Comparison of ENCODE assay signal across 13 cellular contexts in genomic region chr1:116919802-116920201, GRCh38. TPM values are rescaled to one million over a fixed set of nuclear protein-coding genes. Genes with fewer than 3 reads are reported as not detected.
DNase-seq lines count a peak whose midpoint lies in the region; ATAC-seq and TF ChIP-seq lines count a peak whose summit lies in the region.
"Had no signal": no experiment of that assay in that cellular context is flagged by ENCODE, and none has a peak within 500 bp of the region (broad histone marks: within the 10 kb centered on the region; RNA-seq: fewer than 3 reads in every experiment).

No MANE protein-coding gene starts in this region.

- H3K27ac Mint-ChIP-seq in activated CD4-positive, alpha-beta T cell treated with anti-CD3 and anti-CD28 coated beads for 36 hours = no peak overlapping the region
- H3K27ac Mint-ChIP-seq in activated CD4-positive, alpha-beta T cell treated with anti-CD3 and anti-CD28 coated beads, Interleukin-2, amount 10 ng/mL, durations not matched to agents 7 days and 5 days = no peak overlapping the region

- no peak overlapping the region for H3K4me3 Mint-ChIP-seq in activated CD4-positive, alpha-beta T cell treated with anti-CD3 and anti-CD28 coated beads for 36 hours
- no peak overlapping the region for H3K4me3 Mint-ChIP-seq in activated CD4-positive, alpha-beta T cell treated with anti-CD3 and anti-CD28 coated beads, Interleukin-2, amount 10 ng/mL, durations not matched to agents 7 days and 5 days

- no peaks in the 10 kb centered on the region for H3K9me3 Mint-ChIP-seq in activated CD4-positive, alpha-beta T cell treated with anti-CD3 and anti-CD28 coated beads for 36 hours (ENCODE audit: low read depth)
- H3K9me3 Mint-ChIP-seq in activated CD4-positive, alpha-beta T cell treated with anti-CD3 and anti-CD28 coated beads, Interleukin-2, amount 10 ng/mL, durations not matched to agents 7 days and 5 days = no peaks in the 10 kb centered on the region

- H3K4me1 Mint-ChIP-seq in activated CD4-positive, alpha-beta T cell treated with anti-CD3 and anti-CD28 coated beads for 36 hours = peaks cover 13% of the 10 kb centered on the region
- H3K4me1 Mint-ChIP-seq in activated CD4-positive, alpha-beta T cell treated with anti-CD3 and anti-CD28 coated beads, Interleukin-2, amount 10 ng/mL, durations not matched to agents 7 days and 5 days = peaks cover 13% of the 10 kb centered on the region

- no peak for ATAC-seq in activated CD4-positive, alpha-beta T cell treated with anti-CD3 and anti-CD28 coated beads for 36 hours
- peak; percentile 15 for ATAC-seq in stimulated activated naive CD8-positive, alpha-beta T cell treated with anti-CD3 and anti-CD28 coated beads, Interleukin-15, Interleukin-2, amounts not matched to agents 100 U/mL and 50 U/mL, for 24 hours
- ATAC-seq in HG03469 (IDR thresholded peaks at IDR 0.05; ENCODE audit: unreplicated experiment) (no peak), HG02678 (IDR thresholded peaks at IDR 0.05; ENCODE audit: unreplicated experiment) (no peak)

- H3K4me3 ChIP-seq in epithelial cell of proximal tubule (ENCODE audit: low read depth, low read length) = no peak overlapping the region
- H3K4me3 ChIP-seq: tibial nerve had no signal

- no peaks in the 10 kb centered on the region for H3K36me3 Mint-ChIP-seq in activated CD4-positive, alpha-beta T cell treated with anti-CD3 and anti-CD28 coated beads for 36 hours (ENCODE audit: low read depth)
- no peaks in the 10 kb centered on the region for H3K36me3 Mint-ChIP-seq in activated CD4-positive, alpha-beta T cell treated with anti-CD3 and anti-CD28 coated beads, Interleukin-2, amount 10 ng/mL, durations not matched to agents 7 days and 5 days (ENCODE audit: low read depth)

- DNase-seq in activated CD4-positive, alpha-beta T cell treated with anti-CD3 and anti-CD28 coated beads for 36 hours = peak; percentile 9
- DNase-seq in activated CD4-positive, alpha-beta T cell treated with anti-CD3 and anti-CD28 coated beads, Interleukin-2, amount 10 ng/mL, durations not matched to agents 7 days and 5 days = no peak
- DNase-seq in NCI-H774 (lab: John Stamatoyannopoulos, UW) (peak; percentile 15), epithelial cell of proximal tubule (ENCODE audit: low read depth) (no peak), nucleus accumbens (lab: John Stamatoyannopoulos, UW) (no peak)
- DNase-seq in stimulated activated naive CD8-positive, alpha-beta T cell treated with anti-CD3 and anti-CD28 coated beads, Interleukin-15, Interleukin-2, amounts not matched to agents 100 U/mL and 50 U/mL, for 24 hours = no peak
- DNase-seq: effector memory CD4-positive, alpha-beta T cell; mesenchymal stem cell; MM.1S; T-helper 9 cell had no signal

- intact Hi-C loops in activated CD4-positive, alpha-beta T cell treated with anti-CD3 and anti-CD28 coated beads for 36 hours (cut with DNase I, micrococcal nuclease) = no loop called here

- TF ChIP-seq CTCF in epithelial cell of proximal tubule (conservative IDR thresholded peaks at IDR 0.05; ENCODE audit: low read depth, low read length) = peak; percentile 38

- POLR2A ChIA-PET in activated CD4-positive, alpha-beta T cell treated with anti-CD3 and anti-CD28 coated beads for 36 hours (lab: Charles Lee) = no interaction called here
- POLR2A ChIA-PET in activated CD4-positive, alpha-beta T cell treated with anti-CD3 and anti-CD28 coated beads, Interleukin-2, amount 10 ng/mL, durations not matched to agents 7 days and 5 days (lab: Charles Lee) = no interaction called here

- no peaks in the 10 kb centered on the region for H3K27me3 Mint-ChIP-seq in activated CD4-positive, alpha-beta T cell treated with anti-CD3 and anti-CD28 coated beads for 36 hours
- H3K27me3 Mint-ChIP-seq in activated CD4-positive, alpha-beta T cell treated with anti-CD3 and anti-CD28 coated beads, Interleukin-2, amount 10 ng/mL, durations not matched to agents 7 days and 5 days = no peaks in the 10 kb centered on the region

- CTCF ChIA-PET in activated CD4-positive, alpha-beta T cell treated with anti-CD3 and anti-CD28 coated beads for 36 hours (lab: Charles Lee) = interaction anchor here (0.5 to 1.7 kb wide), 5 partner anchors 9 to 667 kb away, joined by 3 to 5 read pairs (median 3); no protein-coding TSS in a partner anchor
- CTCF ChIA-PET in activated CD4-positive, alpha-beta T cell treated with anti-CD3 and anti-CD28 coated beads, Interleukin-2, amount 10 ng/mL, durations not matched to agents 7 days and 5 days (lab: Charles Lee) = no interaction called here

RNA-seq across cellular contexts. Expression of gene PTGFRN, which starts 10.1 kb away (rescaled TPM):
- total RNA-seq in activated CD4-positive, alpha-beta T cell treated with anti-CD3 and anti-CD28 coated beads for 36 hours = 10 to 100 TPM; 11.6 to 11.8 TPM
- total RNA-seq in activated CD4-positive, alpha-beta T cell treated with anti-CD3 and anti-CD28 coated beads, Interleukin-2, amount 10 ng/mL, durations not matched to agents 7 days and 5 days = 1 to 10 TPM in 1 of 2 experiments, under 1 TPM in 1; 0.79 to 1.3 TPM
- total RNA-seq in epithelial cell of proximal tubule = 64.2 and 86.3 TPM in 2 replicates

Comparison
In these comparisons a context has a peak if more than half of its experiments do, and no peak if none do; other contexts are left out.
1. DNase-seq: peak in activated CD4-positive, alpha-beta T cell treated with anti-CD3 and anti-CD28 coated beads for 36 hours (single experiment) and NCI-H774 (single experiment); none in activated CD4-positive, alpha-beta T cell treated with anti-CD3 and anti-CD28 coated beads, Interleukin-2, amount 10 ng/mL, durations not matched to agents 7 days and 5 days (single experiment), epithelial cell of proximal tubule (single experiment), stimulated activated naive CD8-positive, alpha-beta T cell treated with anti-CD3 and anti-CD28 coated beads, Interleukin-15, Interleukin-2, amounts not matched to agents 100 U/mL and 50 U/mL, for 24 hours (single experiment) and nucleus accumbens (0 of 56).
2. RNA of gene PTGFRN, which starts 10.1 kb away (total RNA-seq): 64.2 to 86.3 TPM in epithelial cell of proximal tubule and 11.6 to 11.8 TPM in activated CD4-positive, alpha-beta T cell treated with anti-CD3 and anti-CD28 coated beads for 36 hours; 0.79 to 1.3 TPM in activated CD4-positive, alpha-beta T cell treated with anti-CD3 and anti-CD28 coated beads, Interleukin-2, amount 10 ng/mL, durations not matched to agents 7 days and 5 days; every median in the first group is over 4 times any median in the second.